8 cellular contexts compared by ENCODE assay signal in the genomic region with DNA sequence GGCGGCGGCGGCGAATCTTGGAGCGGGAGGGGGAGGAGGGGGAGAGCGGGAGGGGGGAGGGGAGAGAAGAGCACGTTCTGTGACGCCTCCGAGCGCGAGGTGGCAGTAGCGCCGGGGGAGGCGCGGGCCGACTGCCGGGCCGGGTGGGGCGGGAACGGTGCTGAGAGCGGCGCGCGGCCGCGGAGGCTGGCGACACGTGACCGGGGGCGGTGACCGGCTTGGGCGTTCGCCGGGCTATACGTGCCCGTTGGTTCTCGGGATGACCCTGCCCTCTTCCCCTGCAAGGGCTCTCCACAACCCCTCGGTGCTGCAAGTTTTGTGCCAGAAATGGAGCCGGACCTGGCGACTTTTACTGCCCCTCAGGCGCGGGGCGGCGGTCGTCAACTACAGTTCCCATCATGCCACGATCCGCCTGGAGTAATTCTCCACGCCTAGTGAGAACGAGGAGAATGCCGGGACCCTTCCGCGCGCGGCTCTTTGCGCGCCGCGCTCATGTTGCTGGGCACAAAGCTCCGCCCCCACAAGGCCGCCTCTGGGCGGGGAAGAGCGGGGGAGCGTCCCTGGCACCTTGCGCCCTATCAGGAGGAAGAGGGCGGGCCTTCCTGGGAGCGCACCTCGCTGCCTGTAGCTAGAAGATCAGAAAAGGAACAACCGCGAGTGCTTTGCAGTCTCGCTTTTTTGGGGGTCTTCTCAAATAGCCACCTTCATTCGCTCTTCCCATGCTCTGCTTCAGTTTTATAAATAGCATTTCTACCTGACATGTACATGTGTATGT. TPM values are rescaled to one million over a fixed set of nuclear protein-coding genes. Genes with fewer than 3 reads are reported as not detected.
A peak's percentile ranks its signal among the peaks of the same experiment; 100 is the strongest.
DNase-seq lines count a peak whose midpoint lies in the region; ATAC-seq and TF ChIP-seq lines count a peak whose summit lies in the region.

A gene with protein sequence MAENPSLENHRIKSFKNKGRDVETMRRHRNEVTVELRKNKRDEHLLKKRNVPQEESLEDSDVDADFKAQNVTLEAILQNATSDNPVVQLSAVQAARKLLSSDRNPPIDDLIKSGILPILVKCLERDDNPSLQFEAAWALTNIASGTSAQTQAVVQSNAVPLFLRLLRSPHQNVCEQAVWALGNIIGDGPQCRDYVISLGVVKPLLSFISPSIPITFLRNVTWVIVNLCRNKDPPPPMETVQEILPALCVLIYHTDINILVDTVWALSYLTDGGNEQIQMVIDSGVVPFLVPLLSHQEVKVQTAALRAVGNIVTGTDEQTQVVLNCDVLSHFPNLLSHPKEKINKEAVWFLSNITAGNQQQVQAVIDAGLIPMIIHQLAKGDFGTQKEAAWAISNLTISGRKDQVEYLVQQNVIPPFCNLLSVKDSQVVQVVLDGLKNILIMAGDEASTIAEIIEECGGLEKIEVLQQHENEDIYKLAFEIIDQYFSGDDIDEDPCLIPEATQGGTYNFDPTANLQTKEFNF (minus strand): TSS at position 133 of the 775 bp plus-strand sequence. CDS start 176 bp downstream, outside the sequence.

- no peaks in the 10 kb centered on the region for H3K27me3 ChIP-seq in hepatocyte

- DNase-seq in NCI-H2081 (lab: John Stamatoyannopoulos, UW) (peak; percentile 92 to 95), T1000 (lab: John Stamatoyannopoulos, UW) (peak; percentile 70), astrocyte of the hippocampus (ENCODE audit: low read depth, low spot score) (peak; percentile 99), hepatocyte (ENCODE audit: low spot score) (peak; percentile 98), retina (peak; percentile 99)

- peak within 1 kb of the TSS; percentile 85 for H3K4me2 ChIP-seq in hepatocyte

- H3K9me3 ChIP-seq in hepatocyte (ENCODE audit: low read depth): no peaks in the 10 kb centered on the region

- peak; percentile 92 for ATAC-seq in GM18511 (IDR thresholded peaks at IDR 0.05; ENCODE audit: unreplicated experiment)
- ATAC-seq in HG03039 (IDR thresholded peaks at IDR 0.05; ENCODE audit: unreplicated experiment): peak; percentile 86

- no peaks in the 10 kb centered on the region for H3K9me2 ChIP-seq in hepatocyte (replicated peaks; ENCODE audit: insufficient read depth)

- 2% methylated on average over 37 of the region's 71 CpGs for WGBS in hepatocyte (ENCODE audit: low lambda C conversion rate, missing lambda C conversion rate)

- H2AFZ ChIP-seq in hepatocyte: peak within 1 kb of the TSS; percentile 81

- peak within 1 kb of the TSS; percentile 92 for H3K27ac ChIP-seq in 22Rv1
- H3K27ac ChIP-seq in hepatocyte: peak within 1 kb of the TSS; percentile 94

- peaks cover 41% of the 10 kb centered on the region for H3K79me2 ChIP-seq in hepatocyte

- H3K4me3 ChIP-seq in hepatocyte: peak within 1 kb of the TSS; percentile 92

- H3K4me1 ChIP-seq in hepatocyte (ENCODE audit: insufficient read depth): peaks cover 13% of the 10 kb centered on the region

- TF ChIP-seq CTCF in 22Rv1 (IDR thresholded peaks at IDR 0.05): peak; percentile 51
- TF ChIP-seq CTCF in hepatocyte (IDR thresholded peaks at IDR 0.05; ENCODE audit: poor library complexity): peak; percentile 39

- H4K20me1 ChIP-seq in hepatocyte (ENCODE audit: insufficient read depth, poor library complexity, severe bottlenecking): peaks cover 27% of the 10 kb centered on the region

- H3K36me3 ChIP-seq in hepatocyte (replicated peaks; ENCODE audit: insufficient read depth, low read depth): no peaks in the 10 kb centered on the region

RNA-seq across cellular contexts. Expression of the gene that starts here (rescaled TPM):
- 56.8 and 61.8 TPM in 2 replicates for total RNA-seq in hepatocyte
- polyA plus RNA-seq in hepatocyte: 25.9 and 41.1 TPM in 2 replicates

Comparison
In these comparisons a context has a peak if more than half of its experiments do, and no peak if none do; other contexts are left out.
1. Peak in every context shown above with its lines: DNase-seq, ATAC-seq, H3K4me3 ChIP-seq and H3K27ac ChIP-seq.